In the genomic region with DNA sequence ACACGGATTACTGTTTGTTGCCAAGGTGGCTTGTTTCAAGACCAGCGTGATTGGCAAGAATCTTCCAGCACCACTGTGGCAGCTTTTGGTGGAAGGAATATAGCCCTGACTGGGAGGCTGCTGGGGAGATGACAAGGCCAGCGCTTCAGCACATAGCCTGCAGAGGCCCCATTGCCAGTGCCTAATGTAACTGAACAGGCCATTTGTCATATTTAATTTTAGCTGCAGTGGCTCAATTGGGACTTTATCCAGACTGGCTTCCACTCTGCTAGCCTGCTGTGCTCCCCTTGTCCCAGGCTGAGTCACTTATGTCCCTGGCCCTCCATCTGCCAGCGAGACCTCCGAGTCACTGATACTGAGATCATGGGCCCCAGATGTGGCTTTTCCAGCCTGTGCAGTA, we compare ENCODE assay signal across 18 cellular contexts.
A peak's percentile ranks its signal among the peaks of the same experiment; 100 is the strongest.
DNase-seq lines count a peak whose midpoint lies in the region; ATAC-seq and TF ChIP-seq lines count a peak whose summit lies in the region.
"Had no signal": no experiment of that assay in that cellular context is flagged by ENCODE, and none has a peak within 500 bp of the region (broad histone marks: within the 10 kb centered on the region; RNA-seq: fewer than 3 reads in every experiment).

No MANE protein-coding gene starts in this region.

- H3K27me3 ChIP-seq in adrenal gland (no peaks in the 10 kb centered on the region), heart right ventricle (no peaks in the 10 kb centered on the region), gastrocnemius medialis (no peaks in the 10 kb centered on the region), mesenchymal stem cell (ENCODE audit: control insufficient read depth in 1 of 2, insufficient read depth in 1 of 2, low read length in 2 of 2) (no peaks in the 10 kb centered on the region)
- H3K27me3 ChIP-seq: ovary, stomach had no signal

- H3K9ac ChIP-seq in mesenchymal stem cell (ENCODE audit: low read length), result no peak overlapping the region
- H3K9ac ChIP-seq: SK-N-SH had no signal

- H2AFZ ChIP-seq in mesenchymal stem cell (ENCODE audit: low read depth, low read length), result no peak overlapping the region

- no peak overlapping the region for H2BK12ac ChIP-seq in mesenchymal stem cell (ENCODE audit: low read length in 2 of 2)

- peaks cover 0 to 7% (median 1%) of the 10 kb centered on the region in 7 donors for H3K9me3 Mint-ChIP-seq in CD14-positive monocyte

- H3K27ac Mint-ChIP-seq in CD14-positive monocyte, result no peak overlapping the region

- H3K36me3 ChIP-seq in adrenal gland (replicated peaks in 1 of 2), result no peaks in the 10 kb centered on the region
- H3K36me3 ChIP-seq in heart right ventricle, result no peaks in the 10 kb centered on the region
- no peaks in the 10 kb centered on the region for H3K36me3 ChIP-seq in gastrocnemius medialis
- no peaks in the 10 kb centered on the region for H3K36me3 ChIP-seq in mesenchymal stem cell (ENCODE audit: control insufficient read depth in 1 of 2, insufficient read depth in 2 of 2, low read depth in 1 of 2, low read length in 2 of 2)
- H3K36me3 ChIP-seq: ovary, stomach had no signal

- in situ Hi-C loops in gastrocnemius medialis (cut with MboI; ENCODE audit: low sequenced_read_pairs in 4 of 4), result no loop called here

- intact Hi-C loops in adrenal gland (cut with DNase I) (no loop called here), heart right ventricle (cut with DNase I) (loop anchor here in 3 of 10 donors (2.0 to 10.0 kb wide), 3 partner anchors 37 to 350 kb away; no protein-coding TSS in a partner anchor), gastrocnemius medialis (cut with DNase I; ENCODE audit: low total_unique reads) (loop anchor here (10.0 kb wide), 2 partner anchors 480 to 900 kb away; a partner anchor contains a TSS), CD14-positive monocyte (cut with micrococcal nuclease) (no loop called here)

- no peak overlapping the region for H2BK5ac ChIP-seq in mesenchymal stem cell (ENCODE audit: low read depth, low read length, poor library complexity, severe bottlenecking)

- H2AK5ac ChIP-seq in mesenchymal stem cell (ENCODE audit: low read length, severe bottlenecking), result no peak overlapping the region

- H3K9me3 ChIP-seq in adrenal gland (replicated peaks in 1 of 3) (no peaks in the 10 kb centered on the region), heart right ventricle (no peaks in the 10 kb centered on the region), gastrocnemius medialis (peaks cover 0 to 4% (median 0%) of the 10 kb centered on the region in 3 donors), mesenchymal stem cell (ENCODE audit: control insufficient read depth, low read length) (no peaks in the 10 kb centered on the region)
- H3K9me3 ChIP-seq: ovary, stomach had no signal

- no peak overlapping the region for H4K8ac ChIP-seq in mesenchymal stem cell (ENCODE audit: low read length)

- H2BK120ac ChIP-seq in mesenchymal stem cell (ENCODE audit: low read depth, low read length), result no peak overlapping the region

- WGBS in adrenal gland, 4 donors, result 19 to 35% (median 33%) methylated on average over 5 of the region's 5 CpGs
- WGBS in heart right ventricle, 2 donors, result 46 to 47% methylated on average over 5 of the region's 5 CpGs
- 53% methylated on average over 5 of the region's 5 CpGs for WGBS in mesenchymal stem cell

- TF ChIP-seq POLR2A in adrenal gland (IDR thresholded peaks at IDR 0.05), result no peak
- TF ChIP-seq POLR2A in gastrocnemius medialis (IDR thresholded peaks at IDR 0.05), result no peak

- no peaks in the 10 kb centered on the region for H3K4me1 Mint-ChIP-seq in CD14-positive monocyte

- H3K4ac ChIP-seq in mesenchymal stem cell (ENCODE audit: low read depth in 1 of 2, low read length in 2 of 2), result no peak overlapping the region

- peak; percentile 89 to 97 (median 93) for ATAC-seq in heart right ventricle
- peak; percentile 99 to 100 for ATAC-seq in gastrocnemius medialis
- no peak for ATAC-seq in GM19455 (IDR thresholded peaks at IDR 0.05; ENCODE audit: unreplicated experiment)

- POLR2A ChIA-PET in HEK293T (lab: Yijun Ruan, JAX), result no interaction called here

- no peak overlapping the region for H4K91ac ChIP-seq in mesenchymal stem cell (ENCODE audit: low read length)

- H3K79me1 ChIP-seq in mesenchymal stem cell (replicated peaks; ENCODE audit: low read length, poor library complexity, severe bottlenecking), result no peaks in the 10 kb centered on the region

- H3K4me3 ChIP-seq in adrenal gland (no peak overlapping the region), heart right ventricle (no peak overlapping the region), gastrocnemius medialis (no peak overlapping the region), mesenchymal stem cell (ENCODE audit: insufficient read depth in 1 of 2, low read depth in 1 of 2, low read length in 2 of 2) (no peak overlapping the region)
- H3K4me3 ChIP-seq: ovary, stomach had no signal

- H3K27ac ChIP-seq in adrenal gland (peak overlapping the region in 4 of 5 donors; percentile 41 to 67 (median 57)), heart right ventricle (peak overlapping the region in 9 of 10 donors; percentile 44 to 85 (median 78)), gastrocnemius medialis (peak overlapping the region; percentile 70 to 81 (median 78)), mesenchymal stem cell (ENCODE audit: low read length, poor library complexity, severe bottlenecking) (no peak overlapping the region)
- H3K27ac ChIP-seq: ovary, stomach had no signal

- no peak overlapping the region for H3K18ac ChIP-seq in mesenchymal stem cell (ENCODE audit: low read depth in 1 of 2, low read length in 2 of 2)

- H3K4me2 ChIP-seq in mesenchymal stem cell (ENCODE audit: low read length, poor library complexity, severe bottlenecking), result no peak overlapping the region
- H3K4me2 ChIP-seq: SK-N-SH had no signal

- CTCF ChIA-PET in HEK293T (lab: Yijun Ruan, JAX), result no interaction called here

- no peak overlapping the region for H3K4me3 Mint-ChIP-seq in CD14-positive monocyte

- H2BK15ac ChIP-seq in mesenchymal stem cell (ENCODE audit: low read depth, poor library complexity, severe bottlenecking), result no peak overlapping the region

- no peaks in the 10 kb centered on the region for H3K36me3 Mint-ChIP-seq in CD14-positive monocyte

- peak; percentile 30 for DNase-seq in LHCN-M2 (ENCODE audit: low read depth)
- DNase-seq in adrenal gland, result peak; percentile 70 to 94 (median 84)
- DNase-seq in heart right ventricle, result peak; percentile 24 to 63
- DNase-seq in gastrocnemius medialis, result peak; percentile 69 to 80
- no peak for DNase-seq in mesenchymal stem cell
- DNase-seq in HEK293T (ENCODE audit: extremely low spot score), result no peak
- no peak for DNase-seq in CD14-positive monocyte (ENCODE audit: low spot score)
- DNase-seq: activated T-cell treated with anti-CD3 and anti-CD28 coated beads, Interleukin-2, amount 50 U/mL, for 48 hours; AML-193; GDM1; HCEC 1CT; NCI-H1092; NCI-H446 treated with DMSO at 0.1 percent for 48 hours; ovary; SK-N-SH; stimulated activated CD4-positive, alpha-beta T cell treated with anti-CD3 and anti-CD28 coated beads, Interleukin-15, amount 100 ng/mL, for 24 hours; stomach had no signal

- TF ChIP-seq CTCF in adrenal gland (IDR thresholded peaks at IDR 0.05) (peak in 4 of 6 experiments; percentile 13 to 32 (median 18)), heart right ventricle (IDR thresholded peaks at IDR 0.05) (peak in 3 of 9 donors; percentile 24 to 31 (median 31)), gastrocnemius medialis (IDR thresholded peaks at IDR 0.05 in 4 of 5, conservative IDR thresholded peaks at IDR 0.05 in 1 of 5) (peak in 2 of 5 experiments; percentile 20 to 31), CD14-positive monocyte (IDR thresholded peaks at IDR 0.05) (no peak)

- H3K23ac ChIP-seq in mesenchymal stem cell (ENCODE audit: low read length in 2 of 2), result no peak overlapping the region

- H3K27me3 Mint-ChIP-seq in CD14-positive monocyte (ENCODE audit: low read depth in 3 of 3), result peaks cover 0 to 1% (median 0%) of the 10 kb centered on the region in 3 donors

- H3K4me1 ChIP-seq in adrenal gland (replicated peaks in 1 of 2) (peaks cover 0 to 24% of the 10 kb centered on the region in 2 donors), heart right ventricle (peaks cover 0 to 33% (median 14%) of the 10 kb centered on the region in 9 donors), gastrocnemius medialis (peaks cover 28 to 30% of the 10 kb centered on the region in 2 donors), mesenchymal stem cell (ENCODE audit: control insufficient read depth, insufficient read depth, low read depth, low read length) (no peaks in the 10 kb centered on the region)

- H3K14ac ChIP-seq in mesenchymal stem cell (ENCODE audit: low read length in 2 of 2), result no peak overlapping the region

TF ChIP-seq in HEK293T, 16 proteins besides CTCF, POLR2A, EP300 and RAD21:
- no peak for TF ChIP-seq HDGF (IDR thresholded peaks at IDR 0.05; ENCODE audit: borderline replicate concordance)

Comparison
In these comparisons a context has a peak if more than half of its experiments do, and no peak if none do; other contexts are left out.
1. DNase-seq: peak in LHCN-M2 (single experiment), adrenal gland (7 of 7), heart right ventricle (2 of 2) and gastrocnemius medialis (2 of 2); none in mesenchymal stem cell (single experiment), HEK293T (single experiment) and CD14-positive monocyte (single experiment).